In the genomic region with DNA sequence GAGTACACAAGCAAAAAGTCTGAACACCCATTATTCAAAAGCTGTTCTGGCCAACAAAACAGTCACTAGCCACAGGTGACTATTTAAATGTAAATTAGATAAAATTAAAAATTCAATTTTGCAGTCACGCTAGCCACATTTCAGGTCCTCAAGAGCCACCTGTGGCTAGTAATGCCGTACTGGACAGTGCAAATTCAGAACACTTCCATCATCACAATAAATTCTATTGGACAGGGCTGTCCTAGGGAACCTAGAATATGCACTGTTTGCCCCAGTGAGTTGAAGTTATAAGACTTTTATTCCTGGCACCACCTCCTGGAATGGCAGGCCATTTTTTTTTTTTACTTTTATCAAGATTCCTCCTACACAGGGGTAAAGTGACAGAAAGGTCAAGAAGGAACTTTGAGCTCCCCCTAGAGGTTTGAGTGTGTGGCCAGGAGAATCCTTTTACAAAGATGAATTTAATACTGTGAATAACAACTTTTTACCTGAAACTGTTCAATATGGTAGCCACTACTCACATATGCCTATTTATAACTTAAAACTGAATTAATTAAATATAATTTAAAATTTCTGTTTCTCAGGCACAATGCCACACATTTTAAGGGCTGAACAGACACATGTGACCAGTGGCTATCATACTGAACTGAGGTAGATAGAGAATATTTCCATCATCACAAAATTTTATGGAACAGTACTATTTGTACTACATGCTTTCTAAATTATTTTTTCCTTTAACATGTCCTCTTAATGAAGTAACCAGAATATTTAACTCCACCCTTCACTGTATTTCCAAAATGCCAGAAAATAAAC, we compare ENCODE assay signal across 8 cellular contexts. TPM values are rescaled to one million over a fixed set of nuclear protein-coding genes. Genes with fewer than 3 reads are reported as not detected.
A peak's percentile ranks its signal among the peaks of the same experiment; 100 is the strongest.
DNase-seq lines count a peak whose midpoint lies in the region; ATAC-seq, FAIRE-seq and TF ChIP-seq lines count a peak whose summit lies in the region.

No MANE protein-coding gene starts in this region.

- intact Hi-C loops in Calu3 (cut with micrococcal nuclease; ENCODE audit: unreplicated experiment): loop anchor here (1.0 kb wide), 1 partner anchor 124 kb away; no protein-coding TSS in a partner anchor
- intact Hi-C loops in endothelial cell of umbilical vein (cut with micrococcal nuclease): loop anchor here (1.0 kb wide), 4 partner anchors 30 to 149 kb away; no protein-coding TSS in a partner anchor

- no peak overlapping the region for H3K4me2 ChIP-seq in endothelial cell of umbilical vein (ENCODE audit: insufficient read depth, low read length)

- DNase-seq in Calu3: peak; percentile 15
- peak; percentile 74 for DNase-seq in RKO (ENCODE audit: low spot score)
- DNase-seq in endothelial cell of umbilical vein (ENCODE audit: low read depth, low spot score): peak; percentile 70
- peak in 5 of 10 donors; percentile 15 to 49 (median 46) for DNase-seq in naive thymus-derived CD8-positive, alpha-beta T cell
- no peak for DNase-seq in dedifferentiated amniotic fluid mesenchymal stem cell (ENCODE audit: extremely low spot score)
- no peak for DNase-seq in cortex of kidney (lab: John Stamatoyannopoulos, UW)

- H3K79me2 ChIP-seq in endothelial cell of umbilical vein (ENCODE audit: control insufficient read depth, insufficient read depth, low read length): peaks cover 100% of the 10 kb centered on the region

- H3K4me3 ChIP-seq in endothelial cell of umbilical vein (replicated peaks in 1 of 3; ENCODE audit: insufficient read depth in 1 of 3, low read depth in 1 of 3, low read length in 3 of 3): no peak overlapping the region

- peak; percentile 36 for TF ChIP-seq CTCF in Calu3 (IDR thresholded peaks at IDR 0.05; ENCODE audit: unreplicated experiment)
- TF ChIP-seq CTCF in endothelial cell of umbilical vein (IDR thresholded peaks at IDR 0.05; ENCODE audit: extremely low read depth in 1 of 2, insufficient read depth in 1 of 2, low read depth in 1 of 2, low read length in 2 of 2): peak; percentile 64

- H3K4me1 Mint-ChIP-seq in Calu3 (ENCODE audit: low read depth, unreplicated experiment): no peaks in the 10 kb centered on the region
- peaks cover 9 to 52% (median 41%) of the 10 kb centered on the region in 4 donors for H3K4me1 Mint-ChIP-seq in naive thymus-derived CD8-positive, alpha-beta T cell

- H3K27ac Mint-ChIP-seq in Calu3 (ENCODE audit: unreplicated experiment): no peak overlapping the region
- H3K27ac Mint-ChIP-seq in naive thymus-derived CD8-positive, alpha-beta T cell: no peak overlapping the region

- no peak overlapping the region for H2AFZ ChIP-seq in endothelial cell of umbilical vein (ENCODE audit: low read depth, low read length)

- H3K36me3 ChIP-seq in endothelial cell of umbilical vein (ENCODE audit: control insufficient read depth in 2 of 2, extremely low read depth in 1 of 2, insufficient read depth in 2 of 2, low read length in 2 of 2): no peaks in the 10 kb centered on the region

- CTCF ChIA-PET in Calu3 (lab: Charles Lee) (interaction anchor here (0.6 to 1.5 kb wide), 5 partner anchors 22 to 125 kb away, joined by 3 to 6 read pairs (median 4); no protein-coding TSS in a partner anchor), endothelial cell of umbilical vein (lab: Charles Lee) (interaction anchor here (0.6 to 10.2 kb wide), 36 partner anchors 8 to 166 kb away, joined by 3 to 191 read pairs (median 8); a partner anchor contains a TSS)

- no peak for TF ChIP-seq POLR2A in endothelial cell of umbilical vein (IDR thresholded peaks at IDR 0.05; ENCODE audit: low read depth, low read length)

- no peaks in the 10 kb centered on the region for H3K36me3 Mint-ChIP-seq in Calu3 (ENCODE audit: insufficient read depth, unreplicated experiment)
- peaks cover 0 to 6% (median 0%) of the 10 kb centered on the region in 3 donors for H3K36me3 Mint-ChIP-seq in naive thymus-derived CD8-positive, alpha-beta T cell

- ATAC-seq in GM19035 (IDR thresholded peaks at IDR 0.05; ENCODE audit: unreplicated experiment) (peak; percentile 66), HG03521 (IDR thresholded peaks at IDR 0.05; ENCODE audit: unreplicated experiment) (peak; percentile 58)
- ATAC-seq in naive thymus-derived CD8-positive, alpha-beta T cell: peak; percentile 69 to 76

- H3K9me3 ChIP-seq in endothelial cell of umbilical vein (replicated peaks; ENCODE audit: control insufficient read depth, insufficient read depth, low read length): no peaks in the 10 kb centered on the region

- H3K9me1 ChIP-seq in endothelial cell of umbilical vein (replicated peaks; ENCODE audit: control insufficient read depth, extremely low read depth, insufficient read depth, low read length): no peaks in the 10 kb centered on the region

- FAIRE-seq in endothelial cell of umbilical vein (lab: Jason Lieb, UNC): no peak

- peaks cover 9% of the 10 kb centered on the region for H3K4me1 ChIP-seq in endothelial cell of umbilical vein (ENCODE audit: control insufficient read depth, extremely low read depth, insufficient read depth, low read length)

- no peaks in the 10 kb centered on the region for H3K27me3 Mint-ChIP-seq in Calu3 (ENCODE audit: unreplicated experiment)
- no peaks in the 10 kb centered on the region for H3K27me3 Mint-ChIP-seq in naive thymus-derived CD8-positive, alpha-beta T cell

- H3K4me3 Mint-ChIP-seq in Calu3 (ENCODE audit: low read depth, unreplicated experiment): no peak overlapping the region
- H3K4me3 Mint-ChIP-seq in naive thymus-derived CD8-positive, alpha-beta T cell: no peak overlapping the region

- no peaks in the 10 kb centered on the region for H3K9me3 Mint-ChIP-seq in Calu3 (ENCODE audit: low read depth, unreplicated experiment)
- H3K9me3 Mint-ChIP-seq in naive thymus-derived CD8-positive, alpha-beta T cell: no peaks in the 10 kb centered on the region

- H4K20me1 ChIP-seq in endothelial cell of umbilical vein (replicated peaks; ENCODE audit: control insufficient read depth, extremely low read depth, insufficient read depth, low read length): peaks cover 4% of the 10 kb centered on the region

- H3K9ac ChIP-seq in endothelial cell of umbilical vein (replicated peaks; ENCODE audit: extremely low read depth, insufficient read depth, low read length): no peak overlapping the region

- H3K27ac ChIP-seq in endothelial cell of umbilical vein (ENCODE audit: insufficient read depth, low read depth, low read length): no peak overlapping the region

- POLR2A ChIA-PET in endothelial cell of umbilical vein (lab: Charles Lee): interaction anchor here (2.0 kb wide), 1 partner anchor 21 kb away, joined by 5 read pairs; no protein-coding TSS in a partner anchor
- POLR2A ChIA-PET in naive thymus-derived CD8-positive, alpha-beta T cell (lab: Charles Lee): interaction anchor here (0.8 kb wide), 1 partner anchor 9 kb away, joined by 3 read pairs; no protein-coding TSS in a partner anchor

- H3K27me3 ChIP-seq in endothelial cell of umbilical vein (ENCODE audit: control insufficient read depth in 2 of 2, insufficient read depth in 2 of 2, low read length in 2 of 2): no peaks in the 10 kb centered on the region

- BruUV-seq in Calu3 (replicated peaks; lab: Mats Ljungman, UMichigan) (no TSS peak), endothelial cell of umbilical vein (replicated peaks; lab: Mats Ljungman, UMichigan) (no TSS peak)

- dilution Hi-C loops in endothelial cell of umbilical vein (cut with MboI; ENCODE audit: extremely low pct_ligation_motif_present, low sequenced_read_pairs): no loop called here

RNA-seq across cellular contexts. Expression of a gene that starts 6.5 kb away (rescaled TPM):
- 12.6 and 13.0 TPM in 2 replicates for total RNA-seq in Calu3 (2022)
- 17.0 and 23.2 TPM in 2 replicates for total RNA-seq in endothelial cell of umbilical vein
- 5.5 and 5.6 TPM in 2 replicates for polyA plus RNA-seq in endothelial cell of umbilical vein
- 4.2 and 5.5 TPM in 2 replicates for polyA plus RNA-seq in endothelial cell of umbilical vein (2011; cell fraction: cytosol; rRNA removed)
- 38.7 and 39.2 TPM in 2 replicates for polyA plus RNA-seq in endothelial cell of umbilical vein (2011; cell fraction: nucleus; rRNA removed)
- polyA plus RNA-seq in endothelial cell of umbilical vein (2012): 6.5 and 10.3 TPM in 2 replicates
- 5.5 and 7.1 TPM in 2 replicates for polyA minus RNA-seq in endothelial cell of umbilical vein
- polyA minus RNA-seq in endothelial cell of umbilical vein (2011; cell fraction: cytosol; rRNA and poly(A)+ RNA removed): 4.1 TPM
- 14.6 and 16.4 TPM in 2 replicates for polyA minus RNA-seq in endothelial cell of umbilical vein (2011; cell fraction: nucleus; rRNA and poly(A)+ RNA removed)
- total RNA-seq in naive thymus-derived CD8-positive, alpha-beta T cell: 10 to 100 TPM; 23.0 to 25.5 TPM
- 1 to 10 TPM; 3.5 to 4.2 (median 4.0) TPM for polyA plus RNA-seq in naive thymus-derived CD8-positive, alpha-beta T cell

RNA-seq across cellular contexts. Expression of a gene that starts 31.6 kb away (rescaled TPM):
- total RNA-seq in Calu3 (2022): 1.0 and 1.1 TPM in 2 replicates
- total RNA-seq in endothelial cell of umbilical vein: 273 and 303 TPM in 2 replicates
- 383 and 451 TPM in 2 replicates for polyA plus RNA-seq in endothelial cell of umbilical vein
- polyA plus RNA-seq in endothelial cell of umbilical vein (2011; cell fraction: cytosol; rRNA removed): 364 and 365 TPM in 2 replicates
- polyA plus RNA-seq in endothelial cell of umbilical vein (2011; cell fraction: nucleus; rRNA removed): 321 and 349 TPM in 2 replicates
- polyA plus RNA-seq in endothelial cell of umbilical vein (2012): 148 and 187 TPM in 2 replicates
- polyA minus RNA-seq in endothelial cell of umbilical vein: 205 and 226 TPM in 2 replicates
- 0.51 TPM for polyA minus RNA-seq in endothelial cell of umbilical vein (2011; cell fraction: cytosol; rRNA and poly(A)+ RNA removed)
- polyA minus RNA-seq in endothelial cell of umbilical vein (2011; cell fraction: nucleus; rRNA and poly(A)+ RNA removed): 66.6 and 81.3 TPM in 2 replicates
- total RNA-seq in naive thymus-derived CD8-positive, alpha-beta T cell: 1 to 10 TPM; 2.8 to 3.0 TPM
- polyA plus RNA-seq in naive thymus-derived CD8-positive, alpha-beta T cell: 1 to 10 TPM; 1.9 to 2.6 (median 2.5) TPM

RNA-seq across cellular contexts. Expression of a gene that starts 41.6 kb away (rescaled TPM):
- total RNA-seq in Calu3 (2022) (not detected in 2 replicates), endothelial cell of umbilical vein (3.6 and 7.0 TPM in 2 replicates)
- polyA plus RNA-seq in endothelial cell of umbilical vein: 0.94 and 1.2 TPM in 2 replicates
- polyA plus RNA-seq in endothelial cell of umbilical vein (2011; cell fraction: cytosol; rRNA removed): 0.34 and 0.45 TPM in 2 replicates
- polyA plus RNA-seq in endothelial cell of umbilical vein (2011; cell fraction: nucleus; rRNA removed): 5.8 and 9.3 TPM in 2 replicates
- polyA plus RNA-seq in endothelial cell of umbilical vein (2012): 1.1 TPM in 2 replicates
- polyA minus RNA-seq in endothelial cell of umbilical vein: 0.32 and 0.49 TPM in 2 replicates
- not detected for polyA minus RNA-seq in endothelial cell of umbilical vein (2011; cell fraction: cytosol; rRNA and poly(A)+ RNA removed)
- polyA minus RNA-seq in endothelial cell of umbilical vein (2011; cell fraction: nucleus; rRNA and poly(A)+ RNA removed): 0.38 and 0.63 TPM in 2 replicates
- total RNA-seq in naive thymus-derived CD8-positive, alpha-beta T cell: 1 to 10 TPM; 1.8 to 2.0 TPM
- under 1 TPM; 0.28 to 0.44 (median 0.34) TPM for polyA plus RNA-seq in naive thymus-derived CD8-positive, alpha-beta T cell

RNA-seq across cellular contexts. Expression of a gene that starts 53.9 kb away (rescaled TPM):
- 5.8 and 6.0 TPM in 2 replicates for total RNA-seq in Calu3 (2022)
- 30.9 and 33.5 TPM in 2 replicates for total RNA-seq in endothelial cell of umbilical vein
- 29.1 and 31.5 TPM in 2 replicates for polyA plus RNA-seq in endothelial cell of umbilical vein
- 24.3 and 27.7 TPM in 2 replicates for polyA plus RNA-seq in endothelial cell of umbilical vein (2011; cell fraction: cytosol; rRNA removed)
- polyA plus RNA-seq in endothelial cell of umbilical vein (2011; cell fraction: nucleus; rRNA removed): 24.0 and 26.1 TPM in 2 replicates
- 24.3 and 42.3 TPM in 2 replicates for polyA plus RNA-seq in endothelial cell of umbilical vein (2012)
- 7.5 and 11.0 TPM in 2 replicates for polyA minus RNA-seq in endothelial cell of umbilical vein
- 1.3 TPM for polyA minus RNA-seq in endothelial cell of umbilical vein (2011; cell fraction: cytosol; rRNA and poly(A)+ RNA removed)
- 5.5 and 9.1 TPM in 2 replicates for polyA minus RNA-seq in endothelial cell of umbilical vein (2011; cell fraction: nucleus; rRNA and poly(A)+ RNA removed)
- total RNA-seq in naive thymus-derived CD8-positive, alpha-beta T cell: under 1 TPM; 0.68 to 0.69 TPM
- polyA plus RNA-seq in naive thymus-derived CD8-positive, alpha-beta T cell: under 1 TPM in 2 of 3 donors, not detected in 1; 0.14 to 0.20 TPM

Comparison
In these comparisons a context has a peak if more than half of its experiments do, and no peak if none do; other contexts are left out.
1. DNase-seq: peak in Calu3 (single experiment), RKO (single experiment) and endothelial cell of umbilical vein (single experiment); none in dedifferentiated amniotic fluid mesenchymal stem cell (single experiment) and cortex of kidney (single experiment).
2. RNA of a gene that starts 31.6 kb away (total RNA-seq): 273 to 303 TPM in endothelial cell of umbilical vein; 2.8 to 3.0 TPM in naive thymus-derived CD8-positive, alpha-beta T cell and 1.0 to 1.1 TPM in Calu3; every median in the first group is over 10 times any median in the second.
3. Peak in every context shown above with its lines, with median percentiles within 50 percentile points of each other: ATAC-seq.